Comparison of ENCODE assay signal across 12 cellular contexts in genomic region chr10:17249820-17250219, GRCh38. TPM values are rescaled to one million over a fixed set of nuclear protein-coding genes. Genes with fewer than 3 reads are reported as not detected.
DNase-seq lines count a peak whose midpoint lies in the region; ATAC-seq and TF ChIP-seq lines count a peak whose summit lies in the region.
"Had no signal": no experiment of that assay in that cellular context is flagged by ENCODE, and none has a peak within 500 bp of the region (broad histone marks: within the 10 kb centered on the region; RNA-seq: fewer than 3 reads in every experiment).

No MANE protein-coding gene starts in this region.

- no peak overlapping the region for H3K4me3 ChIP-seq in breast epithelium
- H3K4me3 ChIP-seq in PC-9, result no peak overlapping the region
- H3K4me3 ChIP-seq in fibroblast of mammary gland (ENCODE audit: control insufficient read depth, low read depth, low read length), result no peak overlapping the region
- H3K4me3 ChIP-seq in tibial nerve, result no peak overlapping the region

- H4K20me1 ChIP-seq in PC-9 (ENCODE audit: insufficient read depth), result no peaks in the 10 kb centered on the region

- H3F3A ChIP-seq in PC-9 (ENCODE audit: insufficient read depth, low read depth), result no peaks in the 10 kb centered on the region

- peaks cover 6% of the 10 kb centered on the region for H3K9me3 Mint-ChIP-seq in MCF 10A (ENCODE audit: unreplicated experiment)
- no peaks in the 10 kb centered on the region for H3K9me3 Mint-ChIP-seq in activated T-cell treated with anti-CD3 and anti-CD28 coated beads, Interleukin-2, amount 50 U/mL, for 24 hours

- H3K27me3 Mint-ChIP-seq in MCF 10A (ENCODE audit: insufficient read depth, unreplicated experiment), result no peaks in the 10 kb centered on the region
- H3K27me3 Mint-ChIP-seq in activated T-cell treated with anti-CD3 and anti-CD28 coated beads, Interleukin-2, amount 50 U/mL, for 24 hours, result no peaks in the 10 kb centered on the region

- no peaks in the 10 kb centered on the region for H3K36me3 Mint-ChIP-seq in MCF 10A (ENCODE audit: insufficient read depth, unreplicated experiment)
- H3K36me3 Mint-ChIP-seq in activated T-cell treated with anti-CD3 and anti-CD28 coated beads, Interleukin-2, amount 50 U/mL, for 24 hours (ENCODE audit: low read depth), result no peaks in the 10 kb centered on the region

- ATAC-seq in HG03442 (IDR thresholded peaks at IDR 0.05; ENCODE audit: unreplicated experiment), result no peak

- TF ChIP-seq CTCF in MCF 10A (IDR thresholded peaks at IDR 0.05; ENCODE audit: unreplicated experiment) (peak; percentile 41), breast epithelium (IDR thresholded peaks at IDR 0.05) (no peak), PC-9 (conservative IDR thresholded peaks at IDR 0.05) (peak; percentile 44; the same call in 1 of the 2 replicates), fibroblast of mammary gland (conservative IDR thresholded peaks at IDR 0.05; ENCODE audit: control insufficient read depth, insufficient read depth, low read depth, low read length) (peak; percentile 59), tibial nerve (IDR thresholded peaks at IDR 0.05) (peak in 3 of 5 experiments; percentile 15 to 35 (median 16))

- POLR2A ChIA-PET in MCF 10A (lab: Yijun Ruan, JAX) (no interaction called here), PC-9 (lab: Charles Lee; ENCODE audit: unreplicated experiment) (no interaction called here)

- H2AFZ ChIP-seq in PC-9, result no peak overlapping the region

- H3K9me2 ChIP-seq in PC-9 (ENCODE audit: insufficient read depth), result no peaks in the 10 kb centered on the region

- no peaks in the 10 kb centered on the region for H3K79me2 ChIP-seq in PC-9 (ENCODE audit: low read depth)

- H3K4me3 Mint-ChIP-seq in MCF 10A (ENCODE audit: unreplicated experiment), result no peak overlapping the region
- H3K4me3 Mint-ChIP-seq in activated T-cell treated with anti-CD3 and anti-CD28 coated beads, Interleukin-2, amount 50 U/mL, for 24 hours, result no peak overlapping the region
- H3K4me3 Mint-ChIP-seq: T-helper 2 cell treated with Interferon-gamma antibody and Interleukin-4, amounts not matched to agents 5 μg/mL and 100 μg/mL, for 36 hours had no signal

- no TSS peak for BruUV-seq in MCF 10A (replicated peaks; lab: Mats Ljungman, UMichigan)
- no TSS peak for BruUV-seq in PC-9 (replicated peaks; lab: Mats Ljungman, UMichigan)

- intact Hi-C loops in MCF 10A (cut with micrococcal nuclease) (loop anchor here (1.0 kb wide), 1 partner anchor 407 kb away; no protein-coding TSS in a partner anchor), breast epithelium (cut with DNase I; ENCODE audit: low total_unique reads) (no loop called here), PC-9 (cut with micrococcal nuclease; ENCODE audit: unreplicated experiment) (no loop called here)

- no peak for TF ChIP-seq EP300 in tibial nerve (IDR thresholded peaks at IDR 0.05)

- H3K4me1 ChIP-seq in breast epithelium (no peaks in the 10 kb centered on the region), PC-9 (replicated peaks; ENCODE audit: insufficient read depth) (no peaks in the 10 kb centered on the region), tibial nerve (no peaks in the 10 kb centered on the region)

- no peak for TF ChIP-seq POLR2A in breast epithelium (IDR thresholded peaks at IDR 0.05)
- no peak for TF ChIP-seq POLR2A in tibial nerve (IDR thresholded peaks at IDR 0.05)

- H3K36me3 ChIP-seq in breast epithelium (no peaks in the 10 kb centered on the region), PC-9 (ENCODE audit: low read depth) (no peaks in the 10 kb centered on the region), tibial nerve (no peaks in the 10 kb centered on the region)

- H3K27ac Mint-ChIP-seq in MCF 10A (ENCODE audit: low read depth, unreplicated experiment), result no peak overlapping the region
- no peak overlapping the region for H3K27ac Mint-ChIP-seq in activated T-cell treated with anti-CD3 and anti-CD28 coated beads, Interleukin-2, amount 50 U/mL, for 24 hours
- H3K27ac Mint-ChIP-seq: T-helper 2 cell treated with Interferon-gamma antibody and Interleukin-4, amounts not matched to agents 5 μg/mL and 100 μg/mL, for 36 hours had no signal

- no peak overlapping the region for H3K27ac ChIP-seq in breast epithelium
- H3K27ac ChIP-seq in PC-9, result no peak overlapping the region
- H3K27ac ChIP-seq in tibial nerve, result no peak overlapping the region

- peaks cover 5% of the 10 kb centered on the region for H3K4me1 Mint-ChIP-seq in MCF 10A (ENCODE audit: insufficient read depth, unreplicated experiment)
- H3K4me1 Mint-ChIP-seq in activated T-cell treated with anti-CD3 and anti-CD28 coated beads, Interleukin-2, amount 50 U/mL, for 24 hours (ENCODE audit: low read depth), result no peaks in the 10 kb centered on the region

- H3K27me3 ChIP-seq in breast epithelium (no peaks in the 10 kb centered on the region), PC-9 (ENCODE audit: insufficient read depth, low read depth) (no peaks in the 10 kb centered on the region), tibial nerve (no peaks in the 10 kb centered on the region)

- no peak overlapping the region for H3K4me2 ChIP-seq in PC-9

- 59 to 65% methylated on average over 4 of the region's 4 CpGs for WGBS in tibial nerve, 2 donors

- CTCF ChIA-PET in MCF 10A (lab: Yijun Ruan, JAX), result interaction anchor here (0.6 to 1.1 kb wide), 4 partner anchors 15 to 422 kb away, joined by 3 to 7 read pairs (median 4); no protein-coding TSS in a partner anchor
- CTCF ChIA-PET in PC-9 (lab: Charles Lee), result no interaction called here

- H3K9me3 ChIP-seq in breast epithelium (no peaks in the 10 kb centered on the region), PC-9 (ENCODE audit: insufficient read depth, low read depth) (no peaks in the 10 kb centered on the region), tibial nerve (no peaks in the 10 kb centered on the region)

- no peak for DNase-seq in MCF 10A (ENCODE audit: unreplicated experiment)
- no peak for DNase-seq in breast epithelium (ENCODE audit: low spot score in 2 of 2)
- DNase-seq in PC-9, result no peak
- peak; percentile 57 for DNase-seq in fibroblast of mammary gland (ENCODE audit: low read depth)
- no peak for DNase-seq in tibial nerve (ENCODE audit: low spot score in 2 of 2)
- no peak for DNase-seq in activated T-cell treated with anti-CD3 and anti-CD28 coated beads, Interleukin-2, amount 50 U/mL, for 24 hours
- DNase-seq in NCI-H2029 treated with DMSO at 0.1 percent for 48 hours (lab: John Stamatoyannopoulos, UW), result no peak
- DNase-seq: amniotic stem cell; MV-4-11; stimulated activated CD4-positive, alpha-beta T cell treated with anti-CD3 and anti-CD28 coated beads, Interleukin-2, amount 100 ng/mL, for 48 hours had no signal

RNA-seq across cellular contexts. Expression of gene VIM, which starts 21.8 kb away (rescaled TPM):
- total RNA-seq in MCF 10A (2022) (1,413 and 1,430 TPM in 2 replicates), breast epithelium (1,000 to 10,000 TPM; 1,431 to 8,681 (median 2,067) TPM), PC-9 (2021) (14.8 TPM in 2 replicates), tibial nerve (1,000 to 10,000 TPM; 6,350 to 8,587 (median 8,002) TPM)

RNA-seq across cellular contexts. Expression of gene TRDMT1, which starts 48.3 kb away (rescaled TPM):
- total RNA-seq in MCF 10A (2022), result 5.4 and 8.7 TPM in 2 replicates
- 10 to 100 TPM in 2 of 3 donors, 1 to 10 TPM in 1; 5.8 to 18.6 (median 13.4) TPM for total RNA-seq in breast epithelium
- total RNA-seq in PC-9 (2021), result 3.2 and 4.2 TPM in 2 replicates
- total RNA-seq in tibial nerve, result 10 to 100 TPM; 12.9 to 17.5 (median 16.0) TPM

Comparison
In these comparisons a context has a peak if more than half of its experiments do, and no peak if none do; other contexts are left out.
1. CTCF ChIP-seq: peak in MCF 10A (single experiment), PC-9 (single experiment), fibroblast of mammary gland (single experiment) and tibial nerve (3 of 5); none in breast epithelium (0 of 3).
2. RNA of gene VIM, which starts 21.8 kb away (total RNA-seq): 6,350 to 8,587 TPM in tibial nerve, 1,431 to 8,681 TPM in breast epithelium and 1,413 to 1,430 TPM in MCF 10A; 14.8 TPM in PC-9; every median in the first group is over 10 times any median in the second.